In genomic region chr5:143401846-143402463, GRCh38 we compare ENCODE assay signal across 8 cellular contexts. TPM values are rescaled to one million over a fixed set of nuclear protein-coding genes. Genes with fewer than 3 reads are reported as not detected.
DNase-seq lines count a peak whose midpoint lies in the region; ATAC-seq and TF ChIP-seq lines count a peak whose summit lies in the region.

No MANE protein-coding gene starts in this region.

- H3K9me3 ChIP-seq in duodenal mucosa (ENCODE audit: control insufficient read depth in 1 of 2, low read length in 2 of 2), result no peaks in the 10 kb centered on the region

- no peak for ATAC-seq in naive thymus-derived CD8-positive, alpha-beta T cell
- ATAC-seq in GM19397 (IDR thresholded peaks at IDR 0.05; ENCODE audit: unreplicated experiment) (no peak), GM18502 (IDR thresholded peaks at IDR 0.05; ENCODE audit: poor library complexity, unreplicated experiment) (no peak)

- H3K4me1 ChIP-seq in duodenal mucosa (ENCODE audit: control insufficient read depth in 1 of 2, insufficient read depth in 2 of 2, low read length in 2 of 2), result peaks cover 24 to 45% of the 10 kb centered on the region in 2 donors

- H3K4me3 Mint-ChIP-seq in naive thymus-derived CD8-positive, alpha-beta T cell, result peak overlapping the region; percentile 70 to 96 (median 91)

- POLR2A ChIA-PET in naive thymus-derived CD8-positive, alpha-beta T cell (lab: Charles Lee), result interaction anchor here (0.6 to 3.4 kb wide), 3 partner anchors 386 to 1559 kb away, joined by 4 to 37 read pairs (median 5); no protein-coding TSS in a partner anchor

- peaks cover 20 to 60% (median 49%) of the 10 kb centered on the region in 4 donors for H3K4me1 Mint-ChIP-seq in naive thymus-derived CD8-positive, alpha-beta T cell

- H3K27me3 Mint-ChIP-seq in naive thymus-derived CD8-positive, alpha-beta T cell, result no peaks in the 10 kb centered on the region

- peak overlapping the region; percentile 60 to 70 for H3K9ac ChIP-seq in duodenal mucosa (ENCODE audit: low read depth in 1 of 2, low read length in 2 of 2)

- no peak overlapping the region for H3K27ac ChIP-seq in duodenal mucosa (ENCODE audit: low read depth, low read length)

- H3K27ac Mint-ChIP-seq in naive thymus-derived CD8-positive, alpha-beta T cell, result peak overlapping the region; percentile 31 to 95 (median 86)

- peaks cover 0 to 8% (median 0%) of the 10 kb centered on the region in 9 donors for H3K9me3 Mint-ChIP-seq in naive thymus-derived CD8-positive, alpha-beta T cell

- H3K36me3 ChIP-seq in duodenal mucosa (ENCODE audit: control insufficient read depth in 1 of 2, insufficient read depth in 2 of 2, low read length in 2 of 2), result peaks cover 0 to 4% of the 10 kb centered on the region in 2 donors

- DNase-seq in GM13977 (ENCODE audit: low spot score) (peak; percentile 22), NCI-H1417 treated with DMSO at 0.1 percent for 48 hours (lab: John Stamatoyannopoulos, UW) (no peak), GM03348 (ENCODE audit: low spot score) (no peak)
- peak in 3 of 10 donors; percentile 18 to 30 (median 29) for DNase-seq in naive thymus-derived CD8-positive, alpha-beta T cell

- H3K36me3 Mint-ChIP-seq in naive thymus-derived CD8-positive, alpha-beta T cell, result peaks cover 0 to 23% (median 22%) of the 10 kb centered on the region in 3 donors

- in situ Hi-C loops in GM13977 (cut with MboI; ENCODE audit: low pct_unique_long_range_greater_than_20kb, low sequenced_read_pairs, unreplicated experiment), result loop anchor here (10.0 to 25.0 kb wide), 2 partner anchors 387 to 410 kb away; partner anchors contain the start of gene HMHB1

- H3K27me3 ChIP-seq in duodenal mucosa (ENCODE audit: control insufficient read depth in 1 of 2, insufficient read depth in 2 of 2, low read length in 2 of 2), result no peaks in the 10 kb centered on the region

- H3K4me3 ChIP-seq in duodenal mucosa (ENCODE audit: low read depth in 1 of 2, low read length in 2 of 2), result peak overlapping the region; percentile 79 to 95

- TF ChIP-seq CTCF in GM13977 (IDR thresholded peaks at IDR 0.05; ENCODE audit: extremely low read depth, insufficient read depth, missing control alignments), result no peak

TF ChIP-seq in PFSK-1, 5 proteins besides CTCF, POLR2A, EP300 and RAD21:
- 0 out of 2 replicates have a peak, but pooled peaks have one; percentile 62 for TF ChIP-seq SIN3A (IDR thresholded peaks at IDR 0.05; ENCODE audit: borderline replicate concordance, insufficient read depth, low read length)
- TF ChIP-seq TAF1 (IDR thresholded peaks at IDR 0.05; ENCODE audit: borderline replicate concordance, insufficient read depth, low read length), result no peak

RNA-seq across cellular contexts. Expression of gene NR3C1, which starts 1.5 kb away (rescaled TPM):
- 20.4 TPM for polyA plus RNA-seq in PFSK-1 (2012; ENCODE audit: insufficient read length, low read depth)
- 100 to 1,000 TPM; 131 to 133 TPM for total RNA-seq in naive thymus-derived CD8-positive, alpha-beta T cell
- polyA plus RNA-seq in naive thymus-derived CD8-positive, alpha-beta T cell, result 10 to 100 TPM; 60.2 to 83.9 (median 67.1) TPM
